Comparison of ENCODE assay signal across 9 cellular contexts in the genomic region with DNA sequence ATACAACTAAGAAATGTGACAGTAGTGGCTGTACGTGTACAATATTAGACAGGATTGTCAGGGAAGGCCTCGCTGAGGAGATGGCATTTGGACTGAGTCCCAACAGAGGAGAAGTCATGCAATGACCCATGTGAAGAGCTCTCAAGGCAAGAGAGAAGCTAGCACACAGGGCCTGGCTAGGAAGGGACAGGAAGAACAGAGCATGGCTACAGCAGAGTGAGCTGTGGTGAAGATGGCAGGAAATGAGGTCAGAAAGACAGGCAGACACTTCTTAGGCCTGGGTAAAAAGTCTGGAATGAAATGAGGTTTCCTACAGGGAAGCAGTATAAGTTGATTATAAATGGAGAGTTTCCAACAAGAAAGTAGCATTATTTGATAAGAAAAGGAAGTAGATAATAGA. TPM values are rescaled to one million over a fixed set of nuclear protein-coding genes. Genes with fewer than 3 reads are reported as not detected.
A peak's percentile ranks its signal among the peaks of the same experiment; 100 is the strongest.
DNase-seq lines count a peak whose midpoint lies in the region; ATAC-seq and TF ChIP-seq lines count a peak whose summit lies in the region.
"Had no signal": no experiment of that assay in that cellular context is flagged by ENCODE, and none has a peak within 500 bp of the region (broad histone marks: within the 10 kb centered on the region; RNA-seq: fewer than 3 reads in every experiment).

No MANE protein-coding gene starts in this region.

- H3K27me3 ChIP-seq in CD8-positive, alpha-beta memory T cell (ENCODE audit: insufficient read depth, low read length, poor library complexity, severe bottlenecking) = no peaks in the 10 kb centered on the region
- H3K27me3 ChIP-seq in left lung (no peaks in the 10 kb centered on the region), upper lobe of left lung (no peaks in the 10 kb centered on the region)

- 78 to 79% methylated on average over 2 of the region's 2 CpGs for WGBS in upper lobe of left lung, 2 donors

- no peaks in the 10 kb centered on the region for H3K9me3 Mint-ChIP-seq in CD8-positive, alpha-beta memory T cell
- H3K9me3 Mint-ChIP-seq in T-cell = no peaks in the 10 kb centered on the region
- H3K9me3 Mint-ChIP-seq: WTC11 had no signal

- no peak overlapping the region for H3K27ac ChIP-seq in CD8-positive, alpha-beta memory T cell (ENCODE audit: low read depth, low read length)
- H3K27ac ChIP-seq in left lung (no peak overlapping the region), upper lobe of left lung (no peak overlapping the region)

- H3K4me3 Mint-ChIP-seq in CD8-positive, alpha-beta memory T cell = no peak overlapping the region
- H3K4me3 Mint-ChIP-seq in T-cell = no peak overlapping the region
- H3K4me3 Mint-ChIP-seq: WTC11 had no signal

- H3K4me1 ChIP-seq in CD8-positive, alpha-beta memory T cell (ENCODE audit: insufficient read depth, low read length) = no peaks in the 10 kb centered on the region
- H3K4me1 ChIP-seq in left lung = peaks cover 0 to 6% of the 10 kb centered on the region in 2 donors
- no peaks in the 10 kb centered on the region for H3K4me1 ChIP-seq in upper lobe of left lung

- intact Hi-C loops in left lung (cut with DNase I) = no loop called here

- H3K4me1 Mint-ChIP-seq in CD8-positive, alpha-beta memory T cell = peaks cover 19 to 34% (median 20%) of the 10 kb centered on the region in 3 donors
- peaks cover 17 to 22% (median 21%) of the 10 kb centered on the region in 3 donors for H3K4me1 Mint-ChIP-seq in T-cell

- ATAC-seq in GM21381 (IDR thresholded peaks at IDR 0.05; ENCODE audit: unreplicated experiment) = peak; percentile 59
- peak; percentile 58 to 98 (median 80) for ATAC-seq in T-cell (replicated peaks in 1 of 4)
- ATAC-seq in left lung = peak; percentile 68
- ATAC-seq in HG02852 (IDR thresholded peaks at IDR 0.05; ENCODE audit: unreplicated experiment) = no peak
- no peak for ATAC-seq in upper lobe of left lung (ENCODE audit: low FRiP score in 2 of 2)
- ATAC-seq: WTC11 had no signal

- DNase-seq in CD8-positive, alpha-beta memory T cell = no peak
- DNase-seq in T-cell (peak in 2 of 34 experiments; percentile 3 to 16), left lung (no peak), DMS 273 treated with DMSO at 0.1 percent for 48 hours (lab: John Stamatoyannopoulos, UW) (no peak), upper lobe of left lung (no peak), DMS 273 (lab: John Stamatoyannopoulos, UW; ENCODE audit: unreplicated experiment) (no peak)

- H3K27me3 Mint-ChIP-seq in CD8-positive, alpha-beta memory T cell = no peaks in the 10 kb centered on the region
- no peaks in the 10 kb centered on the region for H3K27me3 Mint-ChIP-seq in T-cell

- H3K4me3 ChIP-seq in CD8-positive, alpha-beta memory T cell (ENCODE audit: low read length) = no peak overlapping the region
- H3K4me3 ChIP-seq in left lung (no peak overlapping the region), upper lobe of left lung (no peak overlapping the region)

- peak overlapping the region; percentile 26 to 90 (median 72) for H3K27ac Mint-ChIP-seq in CD8-positive, alpha-beta memory T cell
- H3K27ac Mint-ChIP-seq in T-cell = peak overlapping the region; percentile 50 to 77
- H3K27ac Mint-ChIP-seq: WTC11 had no signal

- no peak for TF ChIP-seq EP300 in upper lobe of left lung (IDR thresholded peaks at IDR 0.05)

- no peak for TF ChIP-seq CTCF in left lung (IDR thresholded peaks at IDR 0.05)
- TF ChIP-seq CTCF in upper lobe of left lung (IDR thresholded peaks at IDR 0.05) = no peak

- H3K9me3 ChIP-seq in CD8-positive, alpha-beta memory T cell (ENCODE audit: low read length) = no peaks in the 10 kb centered on the region
- H3K9me3 ChIP-seq in left lung (no peaks in the 10 kb centered on the region), upper lobe of left lung (no peaks in the 10 kb centered on the region)

- H3K36me3 Mint-ChIP-seq in CD8-positive, alpha-beta memory T cell = peaks cover under 1 to 3% (median 2%) of the 10 kb centered on the region in 3 donors
- H3K36me3 Mint-ChIP-seq in T-cell = peaks cover 4% of the 10 kb centered on the region
- H3K36me3 Mint-ChIP-seq: WTC11 had no signal

- POLR2A ChIA-PET in CD8-positive, alpha-beta memory T cell (lab: Charles Lee) = no interaction called here
- POLR2A ChIA-PET in T-cell (lab: Charles Lee) = interaction anchor here in 1 of 2 donors (0.6 kb wide), 1 partner anchor 15 kb away, joined by 4 read pairs; no protein-coding TSS in a partner anchor

- TF ChIP-seq POLR2A in upper lobe of left lung (IDR thresholded peaks at IDR 0.05) = no peak

- H3K36me3 ChIP-seq in CD8-positive, alpha-beta memory T cell (ENCODE audit: insufficient read depth, low read length) = no peaks in the 10 kb centered on the region
- H3K36me3 ChIP-seq in left lung (no peaks in the 10 kb centered on the region), upper lobe of left lung (no peaks in the 10 kb centered on the region)

- CTCF ChIA-PET in CD8-positive, alpha-beta memory T cell (lab: Charles Lee) = interaction anchor here (1.5 kb wide), 1 partner anchor 24 kb away, joined by 3 read pairs; no protein-coding TSS in a partner anchor
- CTCF ChIA-PET in T-cell (lab: Charles Lee) = no interaction called here

RNA-seq across cellular contexts. Expression of a gene that starts 33.2 kb away (rescaled TPM):
- total RNA-seq in CD8-positive, alpha-beta memory T cell = under 1 TPM; 0.55 to 0.64 TPM
- 0.56 TPM for polyA plus RNA-seq in CD8-positive, alpha-beta memory T cell
- total RNA-seq in T-cell = 1 to 10 TPM; 1.2 to 3.6 (median 2.8) TPM
- total RNA-seq in left lung = 1 to 10 TPM in 1 of 2 donors, under 1 TPM in 1; 0.76 to 1.6 TPM
- 1 to 10 TPM; 1.0 to 9.1 (median 2.2) TPM for total RNA-seq in upper lobe of left lung

Comparison
In these comparisons a context has a peak if more than half of its experiments do, and no peak if none do; other contexts are left out.
1. ATAC-seq: peak in GM21381 (single experiment), T-cell (4 of 4) and left lung (single experiment); none in HG02852 (single experiment) and upper lobe of left lung (0 of 2).